20 cellular contexts compared by ENCODE assay signal in genomic region chr5:7941692-7942091, GRCh38.
"Had no signal": no experiment of that assay in that cellular context is flagged by ENCODE, and none has a peak within 500 bp of the region (broad histone marks: within the 10 kb centered on the region; RNA-seq: fewer than 3 reads in every experiment).

No MANE protein-coding gene starts in this region.

- H3K36me3 ChIP-seq: lower lobe of right lung, neutrophil, pancreas, upper lobe of right lung had no signal

- DNase-seq: activated CD4-positive, alpha-beta T cell treated with anti-CD3 and anti-CD28 coated beads, Interleukin-2, amount 10 ng/mL, durations not matched to agents 7 days and 5 days; activated CD8-positive, alpha-beta memory T cell treated with anti-CD3 and anti-CD28 coated beads, Interleukin-2, amount 50 U/mL, for 4 hours; activated naive CD4-positive, alpha-beta T cell treated with anti-CD3 and anti-CD28 coated beads for 36 hours; activated naive CD8-positive, alpha-beta T cell treated with anti-CD3 and anti-CD28 coated beads, Interleukin-2, amount 50 U/mL, for 24 hours; activated T-cell treated with anti-CD3 and anti-CD28 coated beads, Interleukin-2, amount 50 U/mL, for 4 hours; anterior cingulate cortex; central memory CD4-positive, alpha-beta T cell; dorsolateral prefrontal cortex; endodermal cell; foreskin fibroblast; hypothalamus; lower lobe of right lung; naive thymus-derived CD8-positive, alpha-beta T cell; pancreas; stimulated activated CD4-positive, alpha-beta T cell treated with anti-CD3 and anti-CD28 coated beads, Interleukin-4, amount 100 ng/mL, for 24 hours; upper lobe of right lung had no signal

- H3K27me3 Mint-ChIP-seq: brain had no signal

- H3K9me3 ChIP-seq: lower lobe of right lung, neutrophil, pancreas, upper lobe of right lung had no signal

- H3K4me1 ChIP-seq: lower lobe of right lung, pancreas, upper lobe of right lung had no signal

- H3K4me3 Mint-ChIP-seq: activated CD4-positive, alpha-beta T cell treated with anti-CD3 and anti-CD28 coated beads, Interleukin-2, amount 10 ng/mL, durations not matched to agents 7 days and 5 days; activated naive CD4-positive, alpha-beta T cell treated with anti-CD3 and anti-CD28 coated beads for 36 hours; activated naive CD8-positive, alpha-beta T cell treated with anti-CD3 and anti-CD28 coated beads, Interleukin-2, amount 50 U/mL, for 24 hours; activated T-cell treated with anti-CD3 and anti-CD28 coated beads, Interleukin-2, amount 50 U/mL, for 4 hours; brain; endodermal cell; naive thymus-derived CD8-positive, alpha-beta T cell; stimulated activated effector memory CD8-positive, alpha-beta T cell treated with anti-CD3 and anti-CD28 coated beads, Interleukin-12 subunit alpha, Interleukin-12 subunit beta, amount 100 ng/mL, for 72 hours had no signal

- H3K4me3 ChIP-seq: dorsolateral prefrontal cortex, lower lobe of right lung, pancreas, upper lobe of right lung had no signal

- H3K36me3 Mint-ChIP-seq: brain; naive thymus-derived CD8-positive, alpha-beta T cell; stimulated activated effector memory CD8-positive, alpha-beta T cell treated with anti-CD3 and anti-CD28 coated beads, Interleukin-12 subunit alpha, Interleukin-12 subunit beta, amount 100 ng/mL, for 72 hours had no signal

- H3K27me3 ChIP-seq: neutrophil, pancreas, upper lobe of right lung had no signal

- H3K9me3 Mint-ChIP-seq: activated CD4-positive, alpha-beta T cell treated with anti-CD3 and anti-CD28 coated beads, Interleukin-2, amount 10 ng/mL, durations not matched to agents 7 days and 5 days; activated naive CD4-positive, alpha-beta T cell treated with anti-CD3 and anti-CD28 coated beads for 36 hours; activated T-cell treated with anti-CD3 and anti-CD28 coated beads, Interleukin-2, amount 50 U/mL, for 4 hours; endodermal cell had no signal

- H3K27ac Mint-ChIP-seq: activated CD4-positive, alpha-beta T cell treated with anti-CD3 and anti-CD28 coated beads, Interleukin-2, amount 10 ng/mL, durations not matched to agents 7 days and 5 days; activated naive CD4-positive, alpha-beta T cell treated with anti-CD3 and anti-CD28 coated beads for 36 hours; activated naive CD8-positive, alpha-beta T cell treated with anti-CD3 and anti-CD28 coated beads, Interleukin-2, amount 50 U/mL, for 24 hours; endodermal cell; naive thymus-derived CD8-positive, alpha-beta T cell; stimulated activated effector memory CD8-positive, alpha-beta T cell treated with anti-CD3 and anti-CD28 coated beads, Interleukin-12 subunit alpha, Interleukin-12 subunit beta, amount 100 ng/mL, for 72 hours had no signal

- H3K27ac ChIP-seq: dorsolateral prefrontal cortex, epithelial cell of prostate, lower lobe of right lung, neutrophil, pancreas, upper lobe of right lung had no signal

- H3K4me1 Mint-ChIP-seq: activated CD4-positive, alpha-beta T cell treated with anti-CD3 and anti-CD28 coated beads, Interleukin-2, amount 10 ng/mL, durations not matched to agents 7 days and 5 days; activated naive CD8-positive, alpha-beta T cell treated with anti-CD3 and anti-CD28 coated beads, Interleukin-2, amount 50 U/mL, for 24 hours; brain; endodermal cell; naive thymus-derived CD8-positive, alpha-beta T cell; stimulated activated effector memory CD8-positive, alpha-beta T cell treated with anti-CD3 and anti-CD28 coated beads, Interleukin-12 subunit alpha, Interleukin-12 subunit beta, amount 100 ng/mL, for 72 hours had no signal
